ENCODE assay signal across 19 cellular contexts in the genomic region with DNA sequence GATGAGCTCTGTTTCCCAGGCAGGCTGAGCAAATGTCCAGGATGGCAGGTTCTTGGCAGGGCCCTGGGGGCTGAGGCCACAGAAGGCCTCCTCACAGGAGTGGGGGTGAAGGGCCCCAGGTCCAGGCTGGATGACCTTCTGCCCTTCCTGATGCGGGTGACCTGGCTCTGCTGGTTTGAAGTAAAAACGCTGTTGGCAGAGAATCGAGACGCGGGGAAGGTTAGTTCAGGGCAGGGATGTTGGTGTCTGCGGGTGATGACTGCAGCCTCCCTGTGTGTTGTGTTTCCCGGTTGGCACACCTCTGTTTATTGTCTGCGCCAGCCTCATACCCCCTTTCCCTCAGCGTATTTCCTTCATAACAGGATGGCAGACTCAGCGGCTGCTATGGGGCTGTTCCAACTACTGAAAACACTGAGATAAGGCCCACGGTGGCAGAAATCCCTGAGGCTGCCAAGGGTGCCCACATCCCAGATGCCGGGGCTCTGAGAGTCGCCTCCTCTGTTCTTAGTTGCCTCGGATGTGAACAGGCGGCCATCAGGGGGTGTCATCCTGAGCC.
A peak's percentile ranks its signal among the peaks of the same experiment; 100 is the strongest.
DNase-seq lines count a peak whose midpoint lies in the region; ATAC-seq and TF ChIP-seq lines count a peak whose summit lies in the region.
"Had no signal": no experiment of that assay in that cellular context is flagged by ENCODE, and none has a peak within 500 bp of the region (broad histone marks: within the 10 kb centered on the region; RNA-seq: fewer than 3 reads in every experiment).

No MANE protein-coding gene starts in this region.

- H3K36me3 Mint-ChIP-seq in type B pancreatic cell (no peaks in the 10 kb centered on the region), progenitor cell of endocrine pancreas (ENCODE audit: insufficient read depth) (no peaks in the 10 kb centered on the region)

- no peaks in the 10 kb centered on the region for H3K9me3 Mint-ChIP-seq in type B pancreatic cell
- H3K9me3 Mint-ChIP-seq in progenitor cell of endocrine pancreas (ENCODE audit: low read depth), result peaks cover 3% of the 10 kb centered on the region
- H3K9me3 Mint-ChIP-seq: activated T-helper 17 cell treated with anti-CD3 and anti-CD28 coated beads, Interleukin-2, amount 50 U/mL, for 72 hours; CD8-positive, alpha-beta memory T cell had no signal

- H3K4me1 Mint-ChIP-seq in type B pancreatic cell (ENCODE audit: unreplicated experiment), result peaks cover 44% of the 10 kb centered on the region
- peaks cover 1% of the 10 kb centered on the region for H3K4me1 Mint-ChIP-seq in progenitor cell of endocrine pancreas (ENCODE audit: low read depth)

- TF ChIP-seq CTCF in type B pancreatic cell (conservative IDR thresholded peaks at IDR 0.05) (no peak), progenitor cell of endocrine pancreas (IDR thresholded peaks at IDR 0.05; ENCODE audit: unreplicated experiment) (no peak)

- intact Hi-C loops in Right ventricle myocardium inferior (cut with DNase I), result no loop called here

- H3K27ac Mint-ChIP-seq in type B pancreatic cell, result no peak overlapping the region
- no peak overlapping the region for H3K27ac Mint-ChIP-seq in progenitor cell of endocrine pancreas
- H3K27ac Mint-ChIP-seq: activated CD4-positive, alpha-beta T cell treated with anti-CD3 and anti-CD28 coated beads for 36 hours; activated T-helper 17 cell treated with anti-CD3 and anti-CD28 coated beads, Interleukin-2, amount 50 U/mL, for 72 hours; HFFc6 had no signal

- ATAC-seq in Right ventricle myocardium inferior, result peak; percentile 45
- no peak for ATAC-seq in HG02623 (IDR thresholded peaks at IDR 0.05; ENCODE audit: unreplicated experiment)
- ATAC-seq: activated CD4-positive, alpha-beta T cell treated with anti-CD3 and anti-CD28 coated beads for 36 hours; activated T-helper 17 cell treated with anti-CD3 and anti-CD28 coated beads, Interleukin-2, amount 50 U/mL, for 72 hours had no signal

- no peak overlapping the region for H3K4me3 Mint-ChIP-seq in type B pancreatic cell
- no peak overlapping the region for H3K4me3 Mint-ChIP-seq in progenitor cell of endocrine pancreas (ENCODE audit: low read depth)
- H3K4me3 Mint-ChIP-seq: activated CD4-positive, alpha-beta T cell treated with anti-CD3 and anti-CD28 coated beads for 36 hours; activated T-helper 17 cell treated with anti-CD3 and anti-CD28 coated beads, Interleukin-2, amount 50 U/mL, for 72 hours; CD8-positive, alpha-beta memory T cell; HFFc6 had no signal

- peak; percentile 54 for DNase-seq in activated effector memory CD4-positive, alpha-beta T cell treated with anti-CD3 and anti-CD28 coated beads, Interleukin-2, amount 50 U/mL, for 16 hours
- no peak for DNase-seq in activated effector memory CD4-positive, alpha-beta T cell treated with Interleukin-2 at 50 U/mL for 16 hours
- DNase-seq in Right ventricle myocardium inferior (ENCODE audit: missing footprints) (peak; percentile 23), mucosa of gallbladder (ENCODE audit: low spot score) (peak; percentile 10), type B pancreatic cell (ENCODE audit: extremely low spot score, unreplicated experiment) (peak; percentile 55), glomerular visceral epithelial cell (ENCODE audit: extremely low spot score) (no peak), progenitor cell of endocrine pancreas (ENCODE audit: low spot score, unreplicated experiment) (no peak)
- DNase-seq: activated CD4-positive, alpha-beta T cell treated with anti-CD3 and anti-CD28 coated beads for 36 hours; CD8-positive, alpha-beta memory T cell; effector CD8-positive, alpha-beta T cell; HFFc6; hippocampal formation; MG63; NCI-H2081 treated with DMSO at 0.1 percent for 48 hours; NCI-H524; SK-N-SH; T1000 had no signal

- H3K27me3 Mint-ChIP-seq in type B pancreatic cell (peaks cover 3% of the 10 kb centered on the region), progenitor cell of endocrine pancreas (peaks cover 13% of the 10 kb centered on the region)
- H3K27me3 Mint-ChIP-seq: activated CD4-positive, alpha-beta T cell treated with anti-CD3 and anti-CD28 coated beads for 36 hours; activated T-helper 17 cell treated with anti-CD3 and anti-CD28 coated beads, Interleukin-2, amount 50 U/mL, for 72 hours had no signal

Comparison
In these comparisons a context has a peak if more than half of its experiments do, and no peak if none do; other contexts are left out.
1. DNase-seq: peak in activated effector memory CD4-positive, alpha-beta T cell treated with anti-CD3 and anti-CD28 coated beads, Interleukin-2, amount 50 U/mL, for 16 hours (single experiment), Right ventricle myocardium inferior (single experiment), mucosa of gallbladder (single experiment) and type B pancreatic cell (single experiment); none in activated effector memory CD4-positive, alpha-beta T cell treated with Interleukin-2 at 50 U/mL for 16 hours (single experiment), glomerular visceral epithelial cell (single experiment) and progenitor cell of endocrine pancreas (single experiment).